Comparison of ENCODE assay signal across 13 cellular contexts in genomic region chr6:167487706-167488664, GRCh38.
"Had no signal": no experiment of that assay in that cellular context is flagged by ENCODE, and none has a peak within 500 bp of the region (broad histone marks: within the 10 kb centered on the region; RNA-seq: fewer than 3 reads in every experiment).

No MANE protein-coding gene starts in this region.

- ATAC-seq: activated CD8-positive, alpha-beta T cell treated with anti-CD3 and anti-CD28 coated beads, Interleukin-2, amount 10 ng/mL, durations not matched to agents 7 days and 5 days; gastroesophageal sphincter had no signal

- FAIRE-seq: small intestine, urothelium cell line had no signal

- H3K27me3 ChIP-seq: thyroid gland had no signal

- H3K36me3 Mint-ChIP-seq: activated naive CD4-positive, alpha-beta T cell treated with anti-CD3 and anti-CD28 coated beads, Interleukin-2, amount 50 U/mL, for 72 hours; brain had no signal

- H3K36me3 ChIP-seq: gastroesophageal sphincter, thyroid gland had no signal

- H3K4me3 Mint-ChIP-seq: activated CD8-positive, alpha-beta T cell treated with anti-CD3 and anti-CD28 coated beads, Interleukin-2, amount 10 ng/mL, durations not matched to agents 7 days and 5 days; activated T-helper 1 cell treated with anti-CD3 and anti-CD28 coated beads, Interleukin-12 subunit alpha, Interleukin-12 subunit beta, Interleukin-2, Interleukin-4 antibody, amounts not matched to agents 30 ng/mL and 10 ng/mL and 1 ng/mL, durations not matched to agents 14 hours and 24 hours and 36 hours; brain; dendritic cell treated with granulocyte-macrophage colony-stimulating factor and Interleukin-4, amounts not matched to agents 40 ng/mL and 50 ng/mL, for 4 days had no signal

- H3K9me3 Mint-ChIP-seq: activated naive CD4-positive, alpha-beta T cell treated with anti-CD3 and anti-CD28 coated beads, Interleukin-2, amount 50 U/mL, for 72 hours; activated T-helper 1 cell treated with anti-CD3 and anti-CD28 coated beads, Interleukin-12 subunit alpha, Interleukin-12 subunit beta, Interleukin-2, Interleukin-4 antibody, amounts not matched to agents 30 ng/mL and 10 ng/mL and 1 ng/mL, durations not matched to agents 14 hours and 24 hours and 36 hours; dendritic cell treated with granulocyte-macrophage colony-stimulating factor and Interleukin-4, amounts not matched to agents 40 ng/mL and 50 ng/mL, for 4 days had no signal

- H3K4me3 ChIP-seq: gastroesophageal sphincter, thyroid gland had no signal

- H3K27ac Mint-ChIP-seq: activated CD8-positive, alpha-beta T cell treated with anti-CD3 and anti-CD28 coated beads, Interleukin-2, amount 10 ng/mL, durations not matched to agents 7 days and 5 days; activated naive CD4-positive, alpha-beta T cell treated with anti-CD3 and anti-CD28 coated beads, Interleukin-2, amount 50 U/mL, for 72 hours; activated T-helper 1 cell treated with anti-CD3 and anti-CD28 coated beads, Interleukin-12 subunit alpha, Interleukin-12 subunit beta, Interleukin-2, Interleukin-4 antibody, amounts not matched to agents 30 ng/mL and 10 ng/mL and 1 ng/mL, durations not matched to agents 14 hours and 24 hours and 36 hours; dendritic cell treated with granulocyte-macrophage colony-stimulating factor and Interleukin-4, amounts not matched to agents 40 ng/mL and 50 ng/mL, for 4 days had no signal

- DNase-seq: activated CD8-positive, alpha-beta T cell treated with anti-CD3 and anti-CD28 coated beads, Interleukin-2, amount 10 ng/mL, durations not matched to agents 7 days and 5 days; amniotic stem cell; cerebellar nuclear complex; mesendoderm; small intestine; T1000; thyroid gland had no signal

- H3K27me3 Mint-ChIP-seq: brain had no signal
